ENCODE assay signal across 6 cellular contexts in genomic region chr16:87985493-87985892, GRCh38. TPM values are rescaled to one million over a fixed set of nuclear protein-coding genes. Genes with fewer than 3 reads are reported as not detected.
"Had no signal": no experiment of that assay in that cellular context is flagged by ENCODE, and none has a peak within 500 bp of the region (broad histone marks: within the 10 kb centered on the region; RNA-seq: fewer than 3 reads in every experiment).

No MANE protein-coding gene starts in this region.

RNA-seq across cellular contexts. Expression of gene CA5A, which starts 49.2 kb away (rescaled TPM):
- total RNA-seq: activated CD8-positive, alpha-beta T cell treated with anti-CD3 and anti-CD28 coated beads, Interleukin-2, amount 10 ng/mL, durations not matched to agents 7 days and 5 days; bronchial epithelial cell; LHCN-M2; RPMI7951; SJCRH30; T-helper 1 cell treated with Interleukin-12 subunit alpha and Interleukin-12 subunit beta and Interleukin-4 antibody, amounts not matched to agents 30 ng/mL and 1 ng/mL, for 36 hours had no signal
